In genomic region chr3:123641505-123641904, GRCh38 we compare ENCODE assay signal across 1 cellular context.
TF ChIP-seq lines count a peak whose summit lies in the region.

No MANE protein-coding gene starts in this region.

TF ChIP-seq in WTC11, 78 proteins besides CTCF, POLR2A, EP300 and RAD21 (continued from another document):
- TF ChIP-seq PREB (CRISPR knock-in tag; IDR thresholded peaks at IDR 0.05; ENCODE audit: borderline replicate concordance) = no peak
- no peak for TF ChIP-seq ESRRA (CRISPR knock-in tag; IDR thresholded peaks at IDR 0.05; ENCODE audit: borderline replicate concordance)
- TF ChIP-seq ZSCAN18 (CRISPR knock-in tag; IDR thresholded peaks at IDR 0.05) = no peak
- no peak for TF ChIP-seq USF2 (CRISPR knock-in tag; IDR thresholded peaks at IDR 0.05)
- no peak for TF ChIP-seq ZNF263 (CRISPR knock-in tag; IDR thresholded peaks at IDR 0.05; ENCODE audit: low read depth)
- no peak for TF ChIP-seq ERG (CRISPR knock-in tag; IDR thresholded peaks at IDR 0.05)
